Comparison of ENCODE assay signal across 18 cellular contexts in genomic region chr11:1176224-1177019, GRCh38. TPM values are rescaled to one million over a fixed set of nuclear protein-coding genes. Genes with fewer than 3 reads are reported as not detected.
DNase-seq lines count a peak whose midpoint lies in the region; ATAC-seq and TF ChIP-seq lines count a peak whose summit lies in the region.
"Had no signal": no experiment of that assay in that cellular context is flagged by ENCODE, and none has a peak within 500 bp of the region (broad histone marks: within the 10 kb centered on the region; RNA-seq: fewer than 3 reads in every experiment).

No MANE protein-coding gene starts in this region.

- peak overlapping the region; percentile 73 for H2BK12ac ChIP-seq in neuronal stem cell (ENCODE audit: low read length)

- H3K9me3 Mint-ChIP-seq in CD14-positive monocyte: peaks cover 0 to 10% (median 6%) of the 10 kb centered on the region in 7 donors
- peaks cover 14% of the 10 kb centered on the region for H3K9me3 Mint-ChIP-seq in activated T-helper 1 cell treated with anti-CD3 and anti-CD28 coated beads, Interleukin-12 subunit alpha, Interleukin-12 subunit beta, Interleukin-2, Interleukin-4 antibody, amounts not matched to agents 30 ng/mL and 10 ng/mL and 1 ng/mL, durations not matched to agents 14 hours and 24 hours and 36 hours
- H3K9me3 Mint-ChIP-seq: CD8-positive, alpha-beta T cell had no signal

- no peaks in the 10 kb centered on the region for H3K27me3 Mint-ChIP-seq in CD14-positive monocyte (ENCODE audit: low read depth in 3 of 3)
- no peaks in the 10 kb centered on the region for H3K27me3 Mint-ChIP-seq in activated T-helper 1 cell treated with anti-CD3 and anti-CD28 coated beads, Interleukin-12 subunit alpha, Interleukin-12 subunit beta, Interleukin-2, Interleukin-4 antibody, amounts not matched to agents 30 ng/mL and 10 ng/mL and 1 ng/mL, durations not matched to agents 14 hours and 24 hours and 36 hours (ENCODE audit: insufficient read depth)

- no peak overlapping the region for H3K4ac ChIP-seq in neuronal stem cell (ENCODE audit: low read length)

- no peak overlapping the region for H2AK5ac ChIP-seq in neuronal stem cell (ENCODE audit: low read depth, low read length)

- no peak overlapping the region for H2BK120ac ChIP-seq in neuronal stem cell (ENCODE audit: low read depth, low read length)

- TF ChIP-seq CTCF in CD14-positive monocyte (IDR thresholded peaks at IDR 0.05): no peak

- no peak overlapping the region for H3K4me2 ChIP-seq in neuronal stem cell (ENCODE audit: insufficient read depth, low read length, poor library complexity, severe bottlenecking)
- H3K4me2 ChIP-seq: BLaER1 had no signal

- H4K91ac ChIP-seq in neuronal stem cell (ENCODE audit: low read depth, low read length, poor library complexity): no peak overlapping the region

- H3K9ac ChIP-seq in neuronal stem cell (ENCODE audit: low read depth, low read length, poor library complexity): peak overlapping the region; percentile 60
- H3K9ac ChIP-seq: BLaER1 had no signal

- H3K27ac ChIP-seq in neuronal stem cell (replicated peaks; ENCODE audit: low read length): no peak overlapping the region
- H3K27ac ChIP-seq: BLaER1 had no signal

- H2AFZ ChIP-seq in neuronal stem cell (ENCODE audit: low read length): no peak overlapping the region

- H3K18ac ChIP-seq in neuronal stem cell (ENCODE audit: low read length): peak overlapping the region; percentile 19

- no peak overlapping the region for H2BK15ac ChIP-seq in neuronal stem cell (ENCODE audit: low read length)

- H3K36me3 Mint-ChIP-seq in CD14-positive monocyte: no peaks in the 10 kb centered on the region
- H3K36me3 Mint-ChIP-seq in activated T-helper 1 cell treated with anti-CD3 and anti-CD28 coated beads, Interleukin-12 subunit alpha, Interleukin-12 subunit beta, Interleukin-2, Interleukin-4 antibody, amounts not matched to agents 30 ng/mL and 10 ng/mL and 1 ng/mL, durations not matched to agents 14 hours and 24 hours and 36 hours (ENCODE audit: low read depth): no peaks in the 10 kb centered on the region
- H3K36me3 Mint-ChIP-seq: CD8-positive, alpha-beta T cell had no signal

- H3K79me1 ChIP-seq in neuronal stem cell (ENCODE audit: low read depth, low read length): no peaks in the 10 kb centered on the region

- intact Hi-C loops in Right ventricle myocardium superior (cut with DNase I) (no loop called here), cardiac septum (cut with DNase I) (no loop called here), CD14-positive monocyte (cut with micrococcal nuclease) (no loop called here), left ventricle myocardium superior (cut with micrococcal nuclease) (no loop called here)
- intact Hi-C loops in activated T-helper 1 cell treated with anti-CD3 and anti-CD28 coated beads, Interleukin-12 subunit alpha, Interleukin-12 subunit beta, Interleukin-2, Interleukin-4 antibody, amounts not matched to agents 30 ng/mL and 10 ng/mL and 1 ng/mL, durations not matched to agents 14 hours and 24 hours and 36 hours (cut with micrococcal nuclease): no loop called here

- no CpG with 5 or more reads among the region's 32 CpGs for WGBS in neuronal stem cell (ENCODE audit: extremely low coverage in 2 of 2, insufficient read length in 2 of 2, insufficient replicate concordance in 1 of 2), 2 donors

- no peaks in the 10 kb centered on the region for H3K4me1 ChIP-seq in neuronal stem cell (ENCODE audit: control insufficient read depth in 2 of 2, insufficient read depth in 1 of 2, low read depth in 1 of 2, low read length in 2 of 2)
- H3K4me1 ChIP-seq: BLaER1 had no signal

- peak overlapping the region; percentile 9 for H3K14ac ChIP-seq in neuronal stem cell (ENCODE audit: low read length)

- no peaks in the 10 kb centered on the region for H3K27me3 ChIP-seq in neuronal stem cell (ENCODE audit: control insufficient read depth in 3 of 3, insufficient read depth in 3 of 3, low read depth in 1 of 3, low read length in 3 of 3)
- H3K27me3 ChIP-seq: BLaER1 had no signal

- no peak overlapping the region for H4K8ac ChIP-seq in neuronal stem cell (ENCODE audit: low read depth, low read length)

- no peaks in the 10 kb centered on the region for H3K36me3 ChIP-seq in neuronal stem cell (replicated peaks in 1 of 2; ENCODE audit: control insufficient read depth in 2 of 2, insufficient read depth in 2 of 2, low read length in 2 of 2)
- H3K36me3 ChIP-seq: BLaER1 had no signal

- H3K23ac ChIP-seq in neuronal stem cell (ENCODE audit: low read depth, low read length, poor library complexity): peak overlapping the region; percentile 98

- H3K4me3 ChIP-seq in neuronal stem cell (ENCODE audit: low read length in 2 of 2): no peak overlapping the region
- H3K4me3 ChIP-seq: BLaER1, GM12878 had no signal

- H3K4me3 Mint-ChIP-seq in CD14-positive monocyte: no peak overlapping the region
- H3K4me3 Mint-ChIP-seq in activated T-helper 1 cell treated with anti-CD3 and anti-CD28 coated beads, Interleukin-12 subunit alpha, Interleukin-12 subunit beta, Interleukin-2, Interleukin-4 antibody, amounts not matched to agents 30 ng/mL and 10 ng/mL and 1 ng/mL, durations not matched to agents 14 hours and 24 hours and 36 hours: no peak overlapping the region
- H3K4me3 Mint-ChIP-seq: CD8-positive, alpha-beta T cell had no signal

- H3K27ac Mint-ChIP-seq in CD14-positive monocyte: no peak overlapping the region
- no peak overlapping the region for H3K27ac Mint-ChIP-seq in activated T-helper 1 cell treated with anti-CD3 and anti-CD28 coated beads, Interleukin-12 subunit alpha, Interleukin-12 subunit beta, Interleukin-2, Interleukin-4 antibody, amounts not matched to agents 30 ng/mL and 10 ng/mL and 1 ng/mL, durations not matched to agents 14 hours and 24 hours and 36 hours
- H3K27ac Mint-ChIP-seq: CD8-positive, alpha-beta T cell had no signal

- ATAC-seq in Right ventricle myocardium superior (ENCODE audit: poor library complexity) (no peak), left ventricle myocardium superior (no peak), HG03097 (IDR thresholded peaks at IDR 0.05; ENCODE audit: low FRiP score, unreplicated experiment) (no peak)
- ATAC-seq: CD8-positive, alpha-beta T cell; GM12878 had no signal

- H3K9me3 ChIP-seq in neuronal stem cell (replicated peaks in 1 of 2; ENCODE audit: control insufficient read depth in 2 of 2, insufficient read depth in 1 of 2, low read depth in 1 of 2, low read length in 2 of 2): peaks cover 5 to 28% of the 10 kb centered on the region in 2 donors

- DNase-seq in Right ventricle myocardium superior (peak; percentile 28), cardiac septum (ENCODE audit: low spot score) (no peak), CD14-positive monocyte (ENCODE audit: low spot score) (peak; percentile 28), left ventricle myocardium superior (peak; percentile 18), neuronal stem cell (ENCODE audit: low spot score) (no peak)
- no peak for DNase-seq in activated T-helper 1 cell treated with anti-CD3 and anti-CD28 coated beads, Interleukin-12 subunit alpha, Interleukin-12 subunit beta, Interleukin-2, Interleukin-4 antibody, amounts not matched to agents 30 ng/mL and 10 ng/mL and 1 ng/mL, durations not matched to agents 14 hours and 24 hours and 36 hours (ENCODE audit: low spot score)
- DNase-seq: 8988T; Calu3; CD8-positive, alpha-beta T cell; DMS79 treated with DMSO at 0.1 percent for 48 hours; GF-D8; GOT3; H7 had no signal

- H3K4me1 Mint-ChIP-seq in CD14-positive monocyte: no peaks in the 10 kb centered on the region
- no peaks in the 10 kb centered on the region for H3K4me1 Mint-ChIP-seq in activated T-helper 1 cell treated with anti-CD3 and anti-CD28 coated beads, Interleukin-12 subunit alpha, Interleukin-12 subunit beta, Interleukin-2, Interleukin-4 antibody, amounts not matched to agents 30 ng/mL and 10 ng/mL and 1 ng/mL, durations not matched to agents 14 hours and 24 hours and 36 hours (ENCODE audit: low read depth)

- H2BK5ac ChIP-seq in neuronal stem cell (ENCODE audit: low read length): no peak overlapping the region

RNA-seq across cellular contexts. Expression of gene MUC5AC, which starts 18.7 kb away (rescaled TPM):
- total RNA-seq in Right ventricle myocardium superior (not detected), cardiac septum (not detected), left ventricle myocardium superior (not detected)
- polyA plus RNA-seq in CD14-positive monocyte: not detected
- not detected for polyA plus RNA-seq in neuronal stem cell (2013, experiment 1 of 2)
- not detected for polyA plus RNA-seq in neuronal stem cell (2013, experiment 2 of 2)
- not detected in 2 replicates for total RNA-seq in activated T-helper 1 cell treated with anti-CD3 and anti-CD28 coated beads, Interleukin-12 subunit alpha, Interleukin-12 subunit beta, Interleukin-2, Interleukin-4 antibody, amounts not matched to agents 30 ng/mL and 10 ng/mL and 1 ng/mL, durations not matched to agents 14 hours and 24 hours and 36 hours
- total RNA-seq: A673; CD8-positive, alpha-beta T cell; GM12878; H7 had no signal

RNA-seq across cellular contexts. Expression of gene MUC5B, which starts 46.4 kb away (rescaled TPM):
- not detected for total RNA-seq in Right ventricle myocardium superior
- not detected for total RNA-seq in cardiac septum
- not detected for polyA plus RNA-seq in CD14-positive monocyte
- total RNA-seq in left ventricle myocardium superior: not detected
- 0.01 TPM for polyA plus RNA-seq in neuronal stem cell (2013, experiment 1 of 2)
- under 0.01 TPM for polyA plus RNA-seq in neuronal stem cell (2013, experiment 2 of 2)
- not detected in 2 replicates for total RNA-seq in activated T-helper 1 cell treated with anti-CD3 and anti-CD28 coated beads, Interleukin-12 subunit alpha, Interleukin-12 subunit beta, Interleukin-2, Interleukin-4 antibody, amounts not matched to agents 30 ng/mL and 10 ng/mL and 1 ng/mL, durations not matched to agents 14 hours and 24 hours and 36 hours
- total RNA-seq: A673; CD8-positive, alpha-beta T cell had no signal
- polyA plus RNA-seq: AG04450, GM12878 had no signal

Comparison
In these comparisons a context has a peak if more than half of its experiments do, and no peak if none do; other contexts are left out.
1. DNase-seq: peak in Right ventricle myocardium superior (single experiment), CD14-positive monocyte (single experiment) and left ventricle myocardium superior (single experiment); none in cardiac septum (single experiment), neuronal stem cell (single experiment) and activated T-helper 1 cell treated with anti-CD3 and anti-CD28 coated beads, Interleukin-12 subunit alpha, Interleukin-12 subunit beta, Interleukin-2, Interleukin-4 antibody, amounts not matched to agents 30 ng/mL and 10 ng/mL and 1 ng/mL, durations not matched to agents 14 hours and 24 hours and 36 hours (single experiment).